27 cellular contexts compared by ENCODE assay signal in the genomic region with DNA sequence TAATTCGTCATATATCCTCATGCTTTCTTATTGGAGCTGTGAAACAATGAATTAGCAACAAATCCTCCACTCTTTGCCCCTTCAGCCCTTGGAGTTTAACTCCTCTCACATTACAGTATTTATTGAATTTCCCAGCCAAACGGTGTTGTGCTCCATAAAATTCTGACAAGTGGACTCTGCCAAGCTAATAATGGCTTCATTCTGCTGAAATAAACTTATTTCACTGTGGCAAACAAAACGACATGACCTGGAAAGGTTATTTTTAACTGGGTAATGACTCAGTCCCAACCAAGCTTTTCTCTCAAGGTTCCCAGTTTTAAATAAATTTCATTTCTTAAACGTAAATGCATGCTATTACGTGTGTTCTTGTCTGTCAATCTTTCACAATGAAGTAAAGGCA.
DNase-seq lines count a peak whose midpoint lies in the region; ATAC-seq and TF ChIP-seq lines count a peak whose summit lies in the region.
"Had no signal": no experiment of that assay in that cellular context is flagged by ENCODE, and none has a peak within 500 bp of the region (broad histone marks: within the 10 kb centered on the region; RNA-seq: fewer than 3 reads in every experiment).

No MANE protein-coding gene starts in this region.

- H3K9ac ChIP-seq in endocrine pancreas (ENCODE audit: control insufficient read depth, insufficient read depth, low read length), result no peak overlapping the region
- H3K9ac ChIP-seq: SK-N-SH had no signal

- H3K27me3 Mint-ChIP-seq in CD8-positive, alpha-beta memory T cell, result no peaks in the 10 kb centered on the region
- no peaks in the 10 kb centered on the region for H3K27me3 Mint-ChIP-seq in activated naive CD8-positive, alpha-beta T cell treated with anti-CD3 and anti-CD28 coated beads for 36 hours
- H3K27me3 Mint-ChIP-seq: activated CD4-positive, alpha-beta T cell treated with anti-CD3 and anti-CD28 coated beads for 36 hours; activated naive CD8-positive, alpha-beta T cell treated with anti-CD3 and anti-CD28 coated beads, Interleukin-2, amount 10 ng/mL, durations not matched to agents 7 days and 5 days; stimulated activated naive B cell treated with anti-CD40 and anti-IgM and Interleukin-4, amounts not matched to agents 10 μg/mL and 1 μg/mL and 100 μg/mL, for 72 hours had no signal

- H3K9me3 Mint-ChIP-seq in CD8-positive, alpha-beta memory T cell, result peaks cover 0 to 2% (median 0%) of the 10 kb centered on the region in 5 donors
- H3K9me3 Mint-ChIP-seq in activated naive CD8-positive, alpha-beta T cell treated with anti-CD3 and anti-CD28 coated beads for 36 hours, result no peaks in the 10 kb centered on the region
- H3K9me3 Mint-ChIP-seq: activated naive CD8-positive, alpha-beta T cell treated with anti-CD3 and anti-CD28 coated beads, Interleukin-2, amount 10 ng/mL, durations not matched to agents 7 days and 5 days; CD8-positive, alpha-beta T cell; stimulated activated naive B cell treated with anti-CD40 and anti-IgM and Interleukin-4, amounts not matched to agents 10 μg/mL and 1 μg/mL and 100 μg/mL, for 72 hours had no signal

- H3K4me1 ChIP-seq in right atrium auricular region, result no peaks in the 10 kb centered on the region
- H3K4me1 ChIP-seq in endocrine pancreas (ENCODE audit: control insufficient read depth, insufficient read depth, low read length), result no peaks in the 10 kb centered on the region
- H3K4me1 ChIP-seq in effector memory CD4-positive, alpha-beta T cell (ENCODE audit: control insufficient read depth, insufficient read depth, low read length, poor library complexity, severe bottlenecking), result no peaks in the 10 kb centered on the region
- no peaks in the 10 kb centered on the region for H3K4me1 ChIP-seq in CD8-positive, alpha-beta memory T cell (ENCODE audit: insufficient read depth, low read length)
- H3K4me1 ChIP-seq: sigmoid colon had no signal

- H3K9me3 ChIP-seq in right atrium auricular region (no peaks in the 10 kb centered on the region), endocrine pancreas (ENCODE audit: control insufficient read depth, low read length) (no peaks in the 10 kb centered on the region)
- no peaks in the 10 kb centered on the region for H3K9me3 ChIP-seq in effector memory CD4-positive, alpha-beta T cell (ENCODE audit: control insufficient read depth, low read length)
- no peaks in the 10 kb centered on the region for H3K9me3 ChIP-seq in CD8-positive, alpha-beta memory T cell (ENCODE audit: low read length)
- H3K9me3 ChIP-seq: ovary, sigmoid colon, SK-N-SH, vagina had no signal

- DNase-seq in Right ventricle myocardium superior, result no peak
- DNase-seq in right atrium auricular region (ENCODE audit: low spot score), result no peak
- peak; percentile 41 for DNase-seq in putamen (ENCODE audit: low spot score)
- no peak for DNase-seq in effector memory CD4-positive, alpha-beta T cell
- DNase-seq in CD8-positive, alpha-beta memory T cell, result no peak
- DNase-seq in activated naive CD8-positive, alpha-beta T cell treated with anti-CD3 and anti-CD28 coated beads for 36 hours, result no peak
- DNase-seq in T-helper 1 cell, result no peak
- DNase-seq: activated CD4-positive, alpha-beta T cell treated with anti-CD3 and anti-CD28 coated beads for 36 hours; activated CD8-positive, alpha-beta T cell treated with anti-CD3 and anti-CD28 coated beads, Interleukin-2, amount 10 ng/mL, durations not matched to agents 7 days and 5 days; activated effector memory CD4-positive, alpha-beta T cell treated with anti-CD3 and anti-CD28 coated beads, Interleukin-2, amount 50 U/mL, for 16 hours; activated naive CD8-positive, alpha-beta T cell treated with anti-CD3 and anti-CD28 coated beads, Interleukin-2, amount 10 ng/mL, durations not matched to agents 7 days and 5 days; activated T-cell treated with anti-CD3 and anti-CD28 coated beads for 4 hours; CD8-positive, alpha-beta T cell; islet precursor cell; natural killer cell; NCI-H1048; NCI-H187; OCI-M1; ovary; sigmoid colon; SK-N-SH; stimulated activated CD4-positive, alpha-beta T cell treated with anti-CD3 and anti-CD28 coated beads, Interleukin-15, amount 100 ng/mL, for 24 hours; stimulated activated naive B cell treated with anti-CD40 and anti-IgM and Interleukin-4, amounts not matched to agents 10 μg/mL and 1 μg/mL and 100 μg/mL, for 72 hours; T-helper 2 cell had no signal

- H3K27ac ChIP-seq in right atrium auricular region, result peak overlapping the region in 1 of 2 donors; percentile 10
- no peak overlapping the region for H3K27ac ChIP-seq in effector memory CD4-positive, alpha-beta T cell (ENCODE audit: insufficient read depth, low read length, poor library complexity, severe bottlenecking)
- no peak overlapping the region for H3K27ac ChIP-seq in CD8-positive, alpha-beta memory T cell (ENCODE audit: low read depth, low read length)
- H3K27ac ChIP-seq: sigmoid colon had no signal

- H3K4me1 Mint-ChIP-seq in CD8-positive, alpha-beta memory T cell, result no peaks in the 10 kb centered on the region
- no peaks in the 10 kb centered on the region for H3K4me1 Mint-ChIP-seq in activated naive CD8-positive, alpha-beta T cell treated with anti-CD3 and anti-CD28 coated beads for 36 hours
- H3K4me1 Mint-ChIP-seq: activated CD4-positive, alpha-beta T cell treated with anti-CD3 and anti-CD28 coated beads for 36 hours; activated naive CD8-positive, alpha-beta T cell treated with anti-CD3 and anti-CD28 coated beads, Interleukin-2, amount 10 ng/mL, durations not matched to agents 7 days and 5 days; natural killer cell; stimulated activated naive B cell treated with anti-CD40 and anti-IgM and Interleukin-4, amounts not matched to agents 10 μg/mL and 1 μg/mL and 100 μg/mL, for 72 hours had no signal

- CTCF ChIA-PET in CD8-positive, alpha-beta memory T cell (lab: Charles Lee), result no interaction called here

- no peaks in the 10 kb centered on the region for H3K36me3 Mint-ChIP-seq in CD8-positive, alpha-beta memory T cell
- H3K36me3 Mint-ChIP-seq in activated naive CD8-positive, alpha-beta T cell treated with anti-CD3 and anti-CD28 coated beads for 36 hours, result no peaks in the 10 kb centered on the region
- H3K36me3 Mint-ChIP-seq: activated naive CD8-positive, alpha-beta T cell treated with anti-CD3 and anti-CD28 coated beads, Interleukin-2, amount 10 ng/mL, durations not matched to agents 7 days and 5 days; CD8-positive, alpha-beta T cell; natural killer cell; stimulated activated naive B cell treated with anti-CD40 and anti-IgM and Interleukin-4, amounts not matched to agents 10 μg/mL and 1 μg/mL and 100 μg/mL, for 72 hours had no signal

- H3K4me3 ChIP-seq in right atrium auricular region (no peak overlapping the region), endocrine pancreas (ENCODE audit: control insufficient read depth, insufficient read depth, low read length) (peak overlapping the region; percentile 42)
- H3K4me3 ChIP-seq in effector memory CD4-positive, alpha-beta T cell (ENCODE audit: insufficient read depth, low read depth, low read length, poor library complexity, severe bottlenecking), result no peak overlapping the region
- H3K4me3 ChIP-seq in CD8-positive, alpha-beta memory T cell (ENCODE audit: low read length), result no peak overlapping the region
- H3K4me3 ChIP-seq: lung, ovary, sigmoid colon had no signal

- intact Hi-C loops in Right ventricle myocardium superior (cut with DNase I), result no loop called here

- no peak overlapping the region for H3K27ac Mint-ChIP-seq in CD8-positive, alpha-beta memory T cell
- no peak overlapping the region for H3K27ac Mint-ChIP-seq in activated naive CD8-positive, alpha-beta T cell treated with anti-CD3 and anti-CD28 coated beads for 36 hours
- H3K27ac Mint-ChIP-seq: activated CD4-positive, alpha-beta T cell treated with anti-CD3 and anti-CD28 coated beads for 36 hours; activated CD8-positive, alpha-beta T cell treated with anti-CD3 and anti-CD28 coated beads, Interleukin-2, amount 10 ng/mL, durations not matched to agents 7 days and 5 days; activated naive CD8-positive, alpha-beta T cell treated with anti-CD3 and anti-CD28 coated beads, Interleukin-2, amount 10 ng/mL, durations not matched to agents 7 days and 5 days; CD8-positive, alpha-beta T cell; natural killer cell; stimulated activated naive B cell treated with anti-CD40 and anti-IgM and Interleukin-4, amounts not matched to agents 10 μg/mL and 1 μg/mL and 100 μg/mL, for 72 hours had no signal

- H3K4me3 Mint-ChIP-seq in CD8-positive, alpha-beta memory T cell, result no peak overlapping the region
- no peak overlapping the region for H3K4me3 Mint-ChIP-seq in activated naive CD8-positive, alpha-beta T cell treated with anti-CD3 and anti-CD28 coated beads for 36 hours
- H3K4me3 Mint-ChIP-seq: activated CD4-positive, alpha-beta T cell treated with anti-CD3 and anti-CD28 coated beads for 36 hours; activated CD8-positive, alpha-beta T cell treated with anti-CD3 and anti-CD28 coated beads, Interleukin-2, amount 10 ng/mL, durations not matched to agents 7 days and 5 days; activated naive CD8-positive, alpha-beta T cell treated with anti-CD3 and anti-CD28 coated beads, Interleukin-2, amount 10 ng/mL, durations not matched to agents 7 days and 5 days; CD8-positive, alpha-beta T cell; natural killer cell; stimulated activated naive B cell treated with anti-CD40 and anti-IgM and Interleukin-4, amounts not matched to agents 10 μg/mL and 1 μg/mL and 100 μg/mL, for 72 hours had no signal

- POLR2A ChIA-PET in CD8-positive, alpha-beta memory T cell (lab: Charles Lee), result no interaction called here

- peak; percentile 18 for ATAC-seq in Right ventricle myocardium superior (ENCODE audit: poor library complexity)
- ATAC-seq: activated CD4-positive, alpha-beta T cell treated with anti-CD3 and anti-CD28 coated beads for 36 hours; activated CD8-positive, alpha-beta T cell treated with anti-CD3 and anti-CD28 coated beads, Interleukin-2, amount 10 ng/mL, durations not matched to agents 7 days and 5 days; CD8-positive, alpha-beta T cell; natural killer cell; stimulated activated naive B cell treated with anti-CD40 and anti-IgM and Interleukin-4, amounts not matched to agents 10 μg/mL and 1 μg/mL and 100 μg/mL, for 72 hours had no signal

- no peak for TF ChIP-seq CTCF in right atrium auricular region (IDR thresholded peaks at IDR 0.05)

- H3K36me3 ChIP-seq in right atrium auricular region (no peaks in the 10 kb centered on the region), endocrine pancreas (ENCODE audit: control insufficient read depth, insufficient read depth, low read length) (no peaks in the 10 kb centered on the region)
- H3K36me3 ChIP-seq in effector memory CD4-positive, alpha-beta T cell (ENCODE audit: control insufficient read depth, insufficient read depth, low read length), result no peaks in the 10 kb centered on the region
- no peaks in the 10 kb centered on the region for H3K36me3 ChIP-seq in CD8-positive, alpha-beta memory T cell (ENCODE audit: insufficient read depth, low read length)
- H3K36me3 ChIP-seq: ovary, sigmoid colon, vagina had no signal

- H3K27me3 ChIP-seq in right atrium auricular region (no peaks in the 10 kb centered on the region), endocrine pancreas (ENCODE audit: control insufficient read depth, insufficient read depth, low read length) (no peaks in the 10 kb centered on the region)
- H3K27me3 ChIP-seq in effector memory CD4-positive, alpha-beta T cell (replicated peaks; ENCODE audit: control insufficient read depth, insufficient read depth, low read length, poor library complexity, severe bottlenecking), result no peaks in the 10 kb centered on the region
- H3K27me3 ChIP-seq in CD8-positive, alpha-beta memory T cell (ENCODE audit: insufficient read depth, low read length, poor library complexity, severe bottlenecking), result no peaks in the 10 kb centered on the region
- H3K27me3 ChIP-seq: ovary, sigmoid colon, vagina had no signal
